ENCODE assay signal across 1 cellular context in the genomic region with DNA sequence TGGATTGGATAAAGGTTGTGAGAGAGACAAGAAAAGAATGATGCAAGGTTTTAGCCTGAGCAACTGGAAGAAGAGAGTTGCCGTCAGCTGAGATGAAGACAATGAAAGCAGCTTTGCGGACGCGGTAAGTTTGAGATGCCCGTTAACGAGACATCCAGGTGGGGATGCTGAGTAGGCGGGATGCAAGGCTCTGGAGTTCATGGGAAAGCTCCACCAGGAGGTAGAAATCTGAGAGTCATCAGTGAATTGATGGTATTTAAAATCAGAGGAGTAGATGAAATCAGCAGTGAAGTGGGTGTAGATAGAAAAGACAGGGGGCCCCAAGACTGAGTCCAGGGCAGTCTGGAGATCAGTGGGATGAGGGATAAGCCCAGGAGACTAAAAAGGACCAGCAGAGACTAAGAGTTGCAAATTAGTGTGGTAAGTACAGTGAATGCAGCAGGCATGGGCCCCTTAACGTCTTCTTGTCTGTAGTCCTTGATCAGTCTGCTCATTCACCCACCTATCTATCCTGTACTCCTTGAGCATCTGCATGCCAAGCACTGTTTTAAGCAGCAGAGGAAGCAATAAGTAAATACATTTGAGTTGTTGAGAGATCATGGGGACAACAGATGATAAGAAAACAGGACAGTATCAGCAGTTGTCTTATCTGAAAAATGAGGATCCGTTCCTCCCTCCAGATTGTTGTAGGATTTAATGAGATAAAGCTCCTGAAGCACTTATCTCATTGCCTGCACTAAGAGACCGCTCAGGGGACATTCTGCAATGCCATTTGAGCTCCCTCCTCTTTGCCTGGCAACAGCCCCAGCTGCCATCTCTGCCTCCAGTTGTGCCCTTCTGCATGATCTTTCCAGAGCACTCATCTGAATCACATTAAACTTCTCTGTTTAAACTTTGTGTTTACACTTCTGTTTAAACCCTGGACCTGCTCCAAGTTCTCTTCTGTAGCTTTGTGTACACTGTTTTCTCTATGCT.
TF ChIP-seq lines count a peak whose summit lies in the region.

No MANE protein-coding gene starts in this region.

TF ChIP-seq in K562, 482 proteins besides CTCF, POLR2A, EP300 and RAD21 (continued from another document):
- TF ChIP-seq CBFA2T3 (IDR thresholded peaks at IDR 0.05) (peak; percentile 73), SAFB2 (IDR thresholded peaks at IDR 0.05; ENCODE audit: borderline replicate concordance, low read depth, low read length, severe bottlenecking) (no peak), FUS (optimal IDR thresholded peaks at IDR 0.05; ENCODE audit: low read depth, low read length) (no peak), CTBP1 (IDR thresholded peaks at IDR 0.05; ENCODE audit: borderline replicate concordance) (peak; percentile 28; the same call in 1 of the 2 replicates), NFIC (IDR thresholded peaks at IDR 0.05) (peak; percentile 6; the same call in 1 of the 2 replicates), CBFA2T2 (conservative IDR thresholded peaks at IDR 0.05) (peak; percentile 52; the same call in 1 of the 2 replicates), COPS2 (conservative IDR thresholded peaks at IDR 0.05) (no peak), FOXA3 (CRISPR knock-in tag; conservative IDR thresholded peaks at IDR 0.05 in 1 of 2, IDR thresholded peaks at IDR 0.05 in 1 of 2) (no peak), ARID1B (IDR thresholded peaks at IDR 0.05) (peak; percentile 61; the same call in 1 of the 2 replicates), NONO (IDR thresholded peaks at IDR 0.05; ENCODE audit: low read depth in 2 of 2, low read length in 1 of 2) (no peak), ZNF23 (CRISPR knock-in tag; IDR thresholded peaks at IDR 0.05) (no peak), MEIS2 (IDR thresholded peaks at IDR 0.05; ENCODE audit: partially characterized antibody) (peak; percentile 38), KLF16 (IDR thresholded peaks at IDR 0.05) (no peak), NCOR1 (IDR thresholded peaks at IDR 0.05) (0 out of 2 replicates have a peak, but pooled peaks have one; percentile 9), NFXL1 (CRISPR knock-in tag; IDR thresholded peaks at IDR 0.05) (no peak), SMARCE1 (IDR thresholded peaks at IDR 0.05) (peak; percentile 42; the same call in 1 of the 2 replicates), RCOR1 (IDR thresholded peaks at IDR 0.05; ENCODE audit: borderline replicate concordance in 1 of 2, low read depth in 2 of 2, low read length in 2 of 2) (peak in 1 of 2 experiments; percentile 72; a peak in 2 of 4 replicates)
- TF ChIP-seq, protein P1, sequence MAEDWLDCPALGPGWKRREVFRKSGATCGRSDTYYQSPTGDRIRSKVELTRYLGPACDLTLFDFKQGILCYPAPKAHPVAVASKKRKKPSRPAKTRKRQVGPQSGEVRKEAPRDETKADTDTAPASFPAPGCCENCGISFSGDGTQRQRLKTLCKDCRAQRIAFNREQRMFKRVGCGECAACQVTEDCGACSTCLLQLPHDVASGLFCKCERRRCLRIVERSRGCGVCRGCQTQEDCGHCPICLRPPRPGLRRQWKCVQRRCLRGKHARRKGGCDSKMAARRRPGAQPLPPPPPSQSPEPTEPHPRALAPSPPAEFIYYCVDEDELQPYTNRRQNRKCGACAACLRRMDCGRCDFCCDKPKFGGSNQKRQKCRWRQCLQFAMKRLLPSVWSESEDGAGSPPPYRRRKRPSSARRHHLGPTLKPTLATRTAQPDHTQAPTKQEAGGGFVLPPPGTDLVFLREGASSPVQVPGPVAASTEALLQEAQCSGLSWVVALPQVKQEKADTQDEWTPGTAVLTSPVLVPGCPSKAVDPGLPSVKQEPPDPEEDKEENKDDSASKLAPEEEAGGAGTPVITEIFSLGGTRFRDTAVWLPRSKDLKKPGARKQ (CRISPR knock-in tag; IDR thresholded peaks at IDR 0.05): no peak
- TF ChIP-seq, protein P2, sequence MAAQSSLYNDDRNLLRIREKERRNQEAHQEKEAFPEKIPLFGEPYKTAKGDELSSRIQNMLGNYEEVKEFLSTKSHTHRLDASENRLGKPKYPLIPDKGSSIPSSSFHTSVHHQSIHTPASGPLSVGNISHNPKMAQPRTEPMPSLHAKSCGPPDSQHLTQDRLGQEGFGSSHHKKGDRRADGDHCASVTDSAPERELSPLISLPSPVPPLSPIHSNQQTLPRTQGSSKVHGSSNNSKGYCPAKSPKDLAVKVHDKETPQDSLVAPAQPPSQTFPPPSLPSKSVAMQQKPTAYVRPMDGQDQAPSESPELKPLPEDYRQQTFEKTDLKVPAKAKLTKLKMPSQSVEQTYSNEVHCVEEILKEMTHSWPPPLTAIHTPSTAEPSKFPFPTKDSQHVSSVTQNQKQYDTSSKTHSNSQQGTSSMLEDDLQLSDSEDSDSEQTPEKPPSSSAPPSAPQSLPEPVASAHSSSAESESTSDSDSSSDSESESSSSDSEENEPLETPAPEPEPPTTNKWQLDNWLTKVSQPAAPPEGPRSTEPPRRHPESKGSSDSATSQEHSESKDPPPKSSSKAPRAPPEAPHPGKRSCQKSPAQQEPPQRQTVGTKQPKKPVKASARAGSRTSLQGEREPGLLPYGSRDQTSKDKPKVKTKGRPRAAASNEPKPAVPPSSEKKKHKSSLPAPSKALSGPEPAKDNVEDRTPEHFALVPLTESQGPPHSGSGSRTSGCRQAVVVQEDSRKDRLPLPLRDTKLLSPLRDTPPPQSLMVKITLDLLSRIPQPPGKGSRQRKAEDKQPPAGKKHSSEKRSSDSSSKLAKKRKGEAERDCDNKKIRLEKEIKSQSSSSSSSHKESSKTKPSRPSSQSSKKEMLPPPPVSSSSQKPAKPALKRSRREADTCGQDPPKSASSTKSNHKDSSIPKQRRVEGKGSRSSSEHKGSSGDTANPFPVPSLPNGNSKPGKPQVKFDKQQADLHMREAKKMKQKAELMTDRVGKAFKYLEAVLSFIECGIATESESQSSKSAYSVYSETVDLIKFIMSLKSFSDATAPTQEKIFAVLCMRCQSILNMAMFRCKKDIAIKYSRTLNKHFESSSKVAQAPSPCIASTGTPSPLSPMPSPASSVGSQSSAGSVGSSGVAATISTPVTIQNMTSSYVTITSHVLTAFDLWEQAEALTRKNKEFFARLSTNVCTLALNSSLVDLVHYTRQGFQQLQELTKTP (IDR thresholded peaks at IDR 0.05; ENCODE audit: low read depth in 1 of 2, partially characterized antibody in 2 of 2): no peak
- TF ChIP-seq, protein P3, sequence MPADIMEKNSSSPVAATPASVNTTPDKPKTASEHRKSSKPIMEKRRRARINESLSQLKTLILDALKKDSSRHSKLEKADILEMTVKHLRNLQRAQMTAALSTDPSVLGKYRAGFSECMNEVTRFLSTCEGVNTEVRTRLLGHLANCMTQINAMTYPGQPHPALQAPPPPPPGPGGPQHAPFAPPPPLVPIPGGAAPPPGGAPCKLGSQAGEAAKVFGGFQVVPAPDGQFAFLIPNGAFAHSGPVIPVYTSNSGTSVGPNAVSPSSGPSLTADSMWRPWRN (IDR thresholded peaks at IDR 0.05; ENCODE audit: low read depth): 0 out of 2 replicates have a peak, but pooled peaks have one; percentile 17
